19 cellular contexts compared by ENCODE assay signal in the genomic region with DNA sequence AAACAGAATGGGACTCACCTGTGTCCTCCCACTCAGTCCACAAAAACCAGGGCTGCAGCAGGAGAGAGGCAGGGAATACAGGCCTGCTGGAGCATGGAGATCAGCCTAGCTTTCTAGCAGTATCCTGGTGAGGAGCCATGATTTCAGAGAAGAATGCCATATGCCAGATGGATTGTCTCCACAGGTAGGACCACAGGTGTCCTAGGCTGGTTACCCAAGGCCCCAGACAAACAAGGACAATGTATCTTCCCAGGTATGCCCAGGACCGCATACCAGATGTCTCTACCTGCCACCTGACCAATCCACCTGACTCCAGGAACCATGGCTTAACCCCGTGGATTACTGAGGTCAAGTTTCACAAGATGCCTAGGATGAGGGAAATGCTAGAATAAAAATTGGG.
DNase-seq lines count a peak whose midpoint lies in the region; ATAC-seq, FAIRE-seq and TF ChIP-seq lines count a peak whose summit lies in the region.
"Had no signal": no experiment of that assay in that cellular context is flagged by ENCODE, and none has a peak within 500 bp of the region (broad histone marks: within the 10 kb centered on the region; RNA-seq: fewer than 3 reads in every experiment).

No MANE protein-coding gene starts in this region.

- DNase-seq in cerebellum (ENCODE audit: low spot score) (peak; percentile 82), iPS-NIHi11 (ENCODE audit: low spot score) (peak; percentile 18), frontal cortex (ENCODE audit: low spot score in 2 of 2) (no peak), left lung (no peak), D721Med (ENCODE audit: insufficient read length, low spot score) (no peak)
- DNase-seq: ACHN; BE2C; CD4-positive, CD25-positive, alpha-beta regulatory T cell; CD8-positive, alpha-beta memory T cell; COR-L47; GDM1; GM23248; IMR-90 had no signal

- no peaks in the 10 kb centered on the region for H3K27me3 ChIP-seq in left lung
- H3K27me3 ChIP-seq: BE2C had no signal

- no peaks in the 10 kb centered on the region for H3K4me1 ChIP-seq in left lung
- H3K4me1 ChIP-seq: BE2C, HAP-1 had no signal

- no peaks in the 10 kb centered on the region for H3K36me3 ChIP-seq in left lung
- H3K36me3 ChIP-seq: BE2C, HAP-1 had no signal

- no peak for FAIRE-seq in frontal cortex (lab: Jason Lieb, UNC)
- FAIRE-seq in D721Med (lab: Jason Lieb, UNC) = no peak
- FAIRE-seq: A204.1, GM12892, GM18507, HTR-8/SVneo had no signal

- TF ChIP-seq CTCF in left lung (IDR thresholded peaks at IDR 0.05) (no peak), D721Med (IDR thresholded peaks at IDR 0.05; ENCODE audit: insufficient read depth, missing control alignments) (no peak)

- H3K27ac ChIP-seq in angular gyrus (ENCODE audit: low read depth, low read length) (peak overlapping the region; percentile 64), left lung (no peak overlapping the region)
- H3K27ac ChIP-seq: GM23248 had no signal

- H3K4me3 ChIP-seq in left lung = no peak overlapping the region
- H3K4me3 ChIP-seq: GM23248, HAP-1 had no signal

- intact Hi-C loops in left lung (cut with DNase I) = no loop called here

- no peaks in the 10 kb centered on the region for H3K9me3 ChIP-seq in left lung
- H3K9me3 ChIP-seq: BE2C, HAP-1 had no signal

- no peak for ATAC-seq in left lung

Comparison
In these comparisons a context has a peak if more than half of its experiments do, and no peak if none do; other contexts are left out.
1. DNase-seq: peak in cerebellum (single experiment) and iPS-NIHi11 (single experiment); none in frontal cortex (0 of 2), left lung (0 of 2) and D721Med (single experiment).